2 cellular contexts compared by ENCODE assay signal in genomic region chr9:83956288-83957028, GRCh38.
TF ChIP-seq lines count a peak whose summit lies in the region.

No MANE protein-coding gene starts in this region.

TF ChIP-seq in HEK293, 187 proteins besides CTCF, POLR2A, EP300 and RAD21 (continued from another document):
- TF ChIP-seq ZNF513 (tag by site-specific recombination; IDR thresholded peaks at IDR 0.05) (no peak), ZNF366 (tag by site-specific recombination; conservative IDR thresholded peaks at IDR 0.05) (no peak), ZNF560 (tag by site-specific recombination; IDR thresholded peaks at IDR 0.05; ENCODE audit: borderline replicate concordance) (no peak), ZNF510 (tag by site-specific recombination; IDR thresholded peaks at IDR 0.05; ENCODE audit: insufficient replicate concordance) (no peak), ZNF146 (tag by site-specific recombination; IDR thresholded peaks at IDR 0.05) (no peak), TSHZ1 (tag by site-specific recombination; IDR thresholded peaks at IDR 0.05; ENCODE audit: borderline replicate concordance) (no peak), AEBP2 (tag by site-specific recombination; IDR thresholded peaks at IDR 0.05; ENCODE audit: borderline replicate concordance) (no peak), ZBTB8A (tag by site-specific recombination; IDR thresholded peaks at IDR 0.05) (peak; percentile 95), ZIC2 (tag by site-specific recombination; IDR thresholded peaks at IDR 0.05) (no peak), ZNF580 (tag by site-specific recombination; IDR thresholded peaks at IDR 0.05) (no peak), ZNF19 (tag by site-specific recombination; IDR thresholded peaks at IDR 0.05; ENCODE audit: low read depth) (no peak), ZNF214 (tag by site-specific recombination; IDR thresholded peaks at IDR 0.05; ENCODE audit: borderline replicate concordance) (no peak)
TF ChIP-seq in HEK293: peak in this region for 25.

TF ChIP-seq in HepG2, 621 proteins besides CTCF, POLR2A, EP300 and RAD21 (continued from another document and continues in another):
- no peak for TF ChIP-seq ZFYVE20 (CRISPR knock-in tag; IDR thresholded peaks at IDR 0.05; ENCODE audit: borderline replicate concordance, low read depth)
- TF ChIP-seq NR0B2 (CRISPR knock-in tag; IDR thresholded peaks at IDR 0.05): no peak; the same call in 1 of the 2 replicates
- TF ChIP-seq ZBTB42 (CRISPR knock-in tag; IDR thresholded peaks at IDR 0.05): no peak
- no peak; the same call in 1 of the 2 replicates for TF ChIP-seq ZNF749 (CRISPR knock-in tag; IDR thresholded peaks at IDR 0.05; ENCODE audit: borderline replicate concordance)
- no peak for TF ChIP-seq GRHL1 (CRISPR knock-in tag; conservative IDR thresholded peaks at IDR 0.05)
- no peak; the same call in 1 of the 2 replicates for TF ChIP-seq ZNF329 (CRISPR knock-in tag; IDR thresholded peaks at IDR 0.05; ENCODE audit: low read depth)
- peak; percentile 43 for TF ChIP-seq BORCS8-MEF2B (CRISPR knock-in tag; IDR thresholded peaks at IDR 0.05)
- TF ChIP-seq STAT5B (CRISPR knock-in tag; IDR thresholded peaks at IDR 0.05): no peak
- TF ChIP-seq ZNF207 (IDR thresholded peaks at IDR 0.05; ENCODE audit: borderline replicate concordance): no peak
- TF ChIP-seq KLF12 (CRISPR knock-in tag; IDR thresholded peaks at IDR 0.05; ENCODE audit: borderline replicate concordance): peak; percentile 80
- peak; percentile 59 for TF ChIP-seq ZNF883 (CRISPR knock-in tag; IDR thresholded peaks at IDR 0.05; ENCODE audit: not compliant biosample characterization)
- no peak for TF ChIP-seq DBP (CRISPR knock-in tag; IDR thresholded peaks at IDR 0.05; ENCODE audit: not compliant biosample characterization)
- TF ChIP-seq ZSCAN20 (CRISPR knock-in tag; IDR thresholded peaks at IDR 0.05; ENCODE audit: borderline replicate concordance): 0 out of 2 replicates have a peak, but pooled peaks have one; percentile 14
- TF ChIP-seq REL (CRISPR knock-in tag; conservative IDR thresholded peaks at IDR 0.05): peak; percentile 85; the same call in 1 of the 2 replicates
- TF ChIP-seq DDIT3 (CRISPR knock-in tag; IDR thresholded peaks at IDR 0.05): no peak
- TF ChIP-seq ZBTB43 (CRISPR knock-in tag; conservative IDR thresholded peaks at IDR 0.05): no peak; the same call in none of the 2 replicates
- 0 out of 2 replicates have a peak, but pooled peaks have one; percentile 26 for TF ChIP-seq ZNF44 (CRISPR knock-in tag; IDR thresholded peaks at IDR 0.05)
- TF ChIP-seq ZNF772 (CRISPR knock-in tag; IDR thresholded peaks at IDR 0.05): peak; percentile 56; the same call in 1 of the 2 replicates
- peak; percentile 89 for TF ChIP-seq ZNF446 (CRISPR knock-in tag; IDR thresholded peaks at IDR 0.05)
- 0 out of 2 replicates have a peak, but pooled peaks have one; percentile 51 for TF ChIP-seq CENPT (CRISPR knock-in tag; IDR thresholded peaks at IDR 0.05; ENCODE audit: low read depth)
- TF ChIP-seq PAF1 (CRISPR knock-in tag; IDR thresholded peaks at IDR 0.05): no peak
- peak; percentile 21; the same call in 1 of the 2 replicates for TF ChIP-seq EEA1 (CRISPR knock-in tag; IDR thresholded peaks at IDR 0.05; ENCODE audit: borderline replicate concordance)
- no peak for TF ChIP-seq ZNF432 (CRISPR knock-in tag; IDR thresholded peaks at IDR 0.05; ENCODE audit: borderline replicate concordance)
- peak; percentile 72; the same call in 1 of the 2 replicates for TF ChIP-seq THAP8 (CRISPR knock-in tag; IDR thresholded peaks at IDR 0.05; ENCODE audit: borderline replicate concordance)
- no peak for TF ChIP-seq HNF1A (IDR thresholded peaks at IDR 0.05; ENCODE audit: low read depth)
- TF ChIP-seq HNF1A (CRISPR knock-in tag; IDR thresholded peaks at IDR 0.05; ENCODE audit: borderline replicate concordance): peak; percentile 59; the same call in 1 of the 2 replicates
- peak; percentile 85 for TF ChIP-seq ETV5 (CRISPR knock-in tag; IDR thresholded peaks at IDR 0.05; ENCODE audit: borderline replicate concordance)
- peak; percentile 81; the same call in 1 of the 2 replicates for TF ChIP-seq ELF4 (CRISPR knock-in tag; IDR thresholded peaks at IDR 0.05; ENCODE audit: borderline replicate concordance)
- TF ChIP-seq AFF4 (CRISPR knock-in tag; IDR thresholded peaks at IDR 0.05): no peak
- TF ChIP-seq AKNA (CRISPR knock-in tag; IDR thresholded peaks at IDR 0.05; ENCODE audit: borderline replicate concordance): peak; percentile 50; the same call in 1 of the 2 replicates
- 0 out of 2 replicates have a peak, but pooled peaks have one; percentile 44 for TF ChIP-seq RFXAP (CRISPR knock-in tag; IDR thresholded peaks at IDR 0.05; ENCODE audit: borderline replicate concordance)
- peak; percentile 87 for TF ChIP-seq MYC (CRISPR knock-in tag; IDR thresholded peaks at IDR 0.05; ENCODE audit: borderline replicate concordance)
- TF ChIP-seq ZZZ3 (CRISPR knock-in tag; IDR thresholded peaks at IDR 0.05; ENCODE audit: borderline replicate concordance): no peak
- no peak for TF ChIP-seq PAX8 (CRISPR knock-in tag; IDR thresholded peaks at IDR 0.05; ENCODE audit: borderline replicate concordance)
- TF ChIP-seq HCFC1 (IDR thresholded peaks at IDR 0.05; ENCODE audit: low read depth, low read length): no peak
